ENCODE assay signal across 1 cellular context in the genomic region with DNA sequence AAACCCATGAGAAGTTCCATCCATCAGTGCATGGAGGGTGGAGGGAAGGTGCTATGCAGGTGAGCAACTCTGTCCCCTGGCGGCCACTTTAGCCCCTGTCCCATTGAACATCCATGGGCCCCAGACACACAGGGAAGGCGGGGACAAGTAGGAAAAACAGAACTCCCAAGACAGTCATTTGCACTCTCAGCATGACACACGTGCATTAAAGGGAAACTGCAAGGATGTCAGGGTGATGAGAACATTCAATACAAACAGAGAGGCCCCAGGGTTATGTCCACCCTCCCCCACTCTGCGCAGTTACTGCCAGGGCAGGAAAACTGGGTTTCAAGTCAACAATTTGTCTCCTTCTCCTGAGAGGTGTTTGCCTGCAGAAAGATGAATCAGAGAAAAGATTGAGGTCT.
TF ChIP-seq lines count a peak whose summit lies in the region.

No MANE protein-coding gene starts in this region.

TF ChIP-seq in HepG2, 621 proteins besides CTCF, POLR2A, EP300 and RAD21 (continued from another document):
- TF ChIP-seq, protein P1, sequence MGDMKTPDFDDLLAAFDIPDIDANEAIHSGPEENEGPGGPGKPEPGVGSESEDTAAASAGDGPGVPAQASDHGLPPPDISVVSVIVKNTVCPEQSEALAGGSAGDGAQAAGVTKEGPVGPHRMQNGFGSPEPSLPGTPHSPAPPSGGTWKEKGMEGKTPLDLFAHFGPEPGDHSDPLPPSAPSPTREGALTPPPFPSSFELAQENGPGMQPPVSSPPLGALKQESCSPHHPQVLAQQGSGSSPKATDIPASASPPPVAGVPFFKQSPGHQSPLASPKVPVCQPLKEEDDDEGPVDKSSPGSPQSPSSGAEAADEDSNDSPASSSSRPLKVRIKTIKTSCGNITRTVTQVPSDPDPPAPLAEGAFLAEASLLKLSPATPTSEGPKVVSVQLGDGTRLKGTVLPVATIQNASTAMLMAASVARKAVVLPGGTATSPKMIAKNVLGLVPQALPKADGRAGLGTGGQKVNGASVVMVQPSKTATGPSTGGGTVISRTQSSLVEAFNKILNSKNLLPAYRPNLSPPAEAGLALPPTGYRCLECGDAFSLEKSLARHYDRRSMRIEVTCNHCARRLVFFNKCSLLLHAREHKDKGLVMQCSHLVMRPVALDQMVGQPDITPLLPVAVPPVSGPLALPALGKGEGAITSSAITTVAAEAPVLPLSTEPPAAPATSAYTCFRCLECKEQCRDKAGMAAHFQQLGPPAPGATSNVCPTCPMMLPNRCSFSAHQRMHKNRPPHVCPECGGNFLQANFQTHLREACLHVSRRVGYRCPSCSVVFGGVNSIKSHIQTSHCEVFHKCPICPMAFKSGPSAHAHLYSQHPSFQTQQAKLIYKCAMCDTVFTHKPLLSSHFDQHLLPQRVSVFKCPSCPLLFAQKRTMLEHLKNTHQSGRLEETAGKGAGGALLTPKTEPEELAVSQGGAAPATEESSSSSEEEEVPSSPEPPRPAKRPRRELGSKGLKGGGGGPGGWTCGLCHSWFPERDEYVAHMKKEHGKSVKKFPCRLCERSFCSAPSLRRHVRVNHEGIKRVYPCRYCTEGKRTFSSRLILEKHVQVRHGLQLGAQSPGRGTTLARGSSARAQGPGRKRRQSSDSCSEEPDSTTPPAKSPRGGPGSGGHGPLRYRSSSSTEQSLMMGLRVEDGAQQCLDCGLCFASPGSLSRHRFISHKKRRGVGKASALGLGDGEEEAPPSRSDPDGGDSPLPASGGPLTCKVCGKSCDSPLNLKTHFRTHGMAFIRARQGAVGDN (CRISPR knock-in tag; IDR thresholded peaks at IDR 0.05), result no peak
- no peak for TF ChIP-seq IKZF4 (CRISPR knock-in tag; IDR thresholded peaks at IDR 0.05; ENCODE audit: borderline replicate concordance, low read depth, not compliant biosample characterization)
- TF ChIP-seq, protein P2, sequence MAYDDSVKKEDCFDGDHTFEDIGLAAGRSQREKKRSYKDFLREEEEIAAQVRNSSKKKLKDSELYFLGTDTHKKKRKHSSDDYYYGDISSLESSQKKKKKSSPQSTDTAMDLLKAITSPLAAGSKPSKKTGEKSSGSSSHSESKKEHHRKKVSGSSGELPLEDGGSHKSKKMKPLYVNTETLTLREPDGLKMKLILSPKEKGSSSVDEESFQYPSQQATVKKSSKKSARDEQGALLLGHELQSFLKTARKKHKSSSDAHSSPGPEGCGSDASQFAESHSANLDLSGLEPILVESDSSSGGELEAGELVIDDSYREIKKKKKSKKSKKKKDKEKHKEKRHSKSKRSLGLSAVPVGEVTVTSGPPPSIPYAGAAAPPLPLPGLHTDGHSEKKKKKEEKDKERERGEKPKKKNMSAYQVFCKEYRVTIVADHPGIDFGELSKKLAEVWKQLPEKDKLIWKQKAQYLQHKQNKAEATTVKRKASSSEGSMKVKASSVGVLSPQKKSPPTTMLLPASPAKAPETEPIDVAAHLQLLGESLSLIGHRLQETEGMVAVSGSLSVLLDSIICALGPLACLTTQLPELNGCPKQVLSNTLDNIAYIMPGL (CRISPR knock-in tag; IDR thresholded peaks at IDR 0.05; ENCODE audit: borderline replicate concordance in 1 of 2, low read depth in 1 of 2), result peak; percentile 56 to 66; a peak in 2 of 4 replicates
- TF ChIP-seq, protein P3, sequence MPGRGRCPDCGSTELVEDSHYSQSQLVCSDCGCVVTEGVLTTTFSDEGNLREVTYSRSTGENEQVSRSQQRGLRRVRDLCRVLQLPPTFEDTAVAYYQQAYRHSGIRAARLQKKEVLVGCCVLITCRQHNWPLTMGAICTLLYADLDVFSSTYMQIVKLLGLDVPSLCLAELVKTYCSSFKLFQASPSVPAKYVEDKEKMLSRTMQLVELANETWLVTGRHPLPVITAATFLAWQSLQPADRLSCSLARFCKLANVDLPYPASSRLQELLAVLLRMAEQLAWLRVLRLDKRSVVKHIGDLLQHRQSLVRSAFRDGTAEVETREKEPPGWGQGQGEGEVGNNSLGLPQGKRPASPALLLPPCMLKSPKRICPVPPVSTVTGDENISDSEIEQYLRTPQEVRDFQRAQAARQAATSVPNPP (CRISPR knock-in tag; IDR thresholded peaks at IDR 0.05), result no peak
- no peak for TF ChIP-seq TCF12 (IDR thresholded peaks at IDR 0.05)
- no peak for TF ChIP-seq TCF12 (CRISPR knock-in tag; IDR thresholded peaks at IDR 0.05)
- 0 out of 2 replicates have a peak, but pooled peaks have one; percentile 65 for TF ChIP-seq ZNF572 (CRISPR knock-in tag; IDR thresholded peaks at IDR 0.05)
- TF ChIP-seq MTA1 (CRISPR knock-in tag; IDR thresholded peaks at IDR 0.05; ENCODE audit: borderline replicate concordance), result no peak
- TF ChIP-seq CREB1 (IDR thresholded peaks at IDR 0.05), result no peak
- no peak for TF ChIP-seq CREB1 (CRISPR knock-in tag; IDR thresholded peaks at IDR 0.05)
- TF ChIP-seq ZNF773 (CRISPR knock-in tag; IDR thresholded peaks at IDR 0.05; ENCODE audit: borderline replicate concordance), result no peak
- TF ChIP-seq FOXA3 (CRISPR knock-in tag; IDR thresholded peaks at IDR 0.05), result 0 out of 2 replicates have a peak, but pooled peaks have one; percentile 17
- TF ChIP-seq SP5 (CRISPR knock-in tag; IDR thresholded peaks at IDR 0.05; ENCODE audit: borderline replicate concordance, low read depth), result no peak
- TF ChIP-seq SMC3 (IDR thresholded peaks at IDR 0.05; ENCODE audit: low read length), result peak; percentile 93
